1 cellular context compared by ENCODE assay signal in the genomic region with DNA sequence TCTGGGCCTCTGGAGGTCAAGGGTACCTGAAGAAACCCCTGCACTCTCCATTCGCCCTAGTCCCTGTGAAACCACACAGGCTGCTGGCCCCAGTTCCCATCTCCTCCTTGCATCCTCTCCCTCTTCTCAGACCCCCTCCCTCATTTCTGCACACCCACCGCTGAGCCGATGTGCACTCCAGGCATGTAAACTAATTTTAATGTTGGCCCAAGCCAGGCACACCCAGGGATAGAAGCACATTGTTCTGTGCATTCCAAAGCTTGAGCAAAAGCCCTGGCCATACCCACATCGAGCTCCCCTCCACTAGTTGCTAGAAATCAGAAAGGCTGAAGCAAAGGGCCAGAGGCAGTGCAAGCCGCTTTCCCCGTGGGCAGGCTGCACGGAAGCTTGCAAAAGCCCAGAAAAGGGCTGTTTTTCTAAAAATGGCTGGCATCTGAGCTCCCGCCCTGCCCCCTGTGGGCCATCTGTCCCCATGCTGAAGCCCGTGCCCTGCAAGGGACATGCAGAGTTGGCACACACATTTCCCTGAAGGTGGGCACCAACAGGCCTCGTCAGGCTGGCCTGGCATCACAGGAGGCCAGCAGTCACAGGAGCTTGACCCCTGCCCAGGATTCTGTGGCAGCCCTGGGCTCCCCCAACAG.
TF ChIP-seq lines count a peak whose summit lies in the region.

No MANE protein-coding gene starts in this region.

TF ChIP-seq in H1, 55 proteins besides CTCF, POLR2A, EP300 and RAD21:
- no peak for TF ChIP-seq SAP30 (IDR thresholded peaks at IDR 0.05; ENCODE audit: insufficient read depth, insufficient replicate concordance, low read length)
- TF ChIP-seq KDM5A (IDR thresholded peaks at IDR 0.05; ENCODE audit: low read length), result no peak
- TF ChIP-seq GABPA (IDR thresholded peaks at IDR 0.05; ENCODE audit: borderline replicate concordance, insufficient read depth, low read length), result no peak
- no peak for TF ChIP-seq SP2 (IDR thresholded peaks at IDR 0.05; ENCODE audit: low read length)
- TF ChIP-seq RNF2 (IDR thresholded peaks at IDR 0.05; ENCODE audit: borderline replicate concordance, low read depth, low read length, missing control alignments, poor library complexity, severe bottlenecking), result no peak
- TF ChIP-seq TAF1 (IDR thresholded peaks at IDR 0.05; ENCODE audit: low read depth, low read length), result no peak
- TF ChIP-seq HDAC6 (IDR thresholded peaks at IDR 0.05; ENCODE audit: low read depth, low read length), result no peak
- TF ChIP-seq RFX5 (IDR thresholded peaks at IDR 0.05; ENCODE audit: borderline replicate concordance, low read depth, low read length), result no peak
- TF ChIP-seq YY1 (IDR thresholded peaks at IDR 0.05; ENCODE audit: low read depth, low read length), result no peak
- no peak for TF ChIP-seq TEAD4 (IDR thresholded peaks at IDR 0.05; ENCODE audit: low read depth, low read length)
